Comparison of ENCODE assay signal across 18 cellular contexts in the genomic region with DNA sequence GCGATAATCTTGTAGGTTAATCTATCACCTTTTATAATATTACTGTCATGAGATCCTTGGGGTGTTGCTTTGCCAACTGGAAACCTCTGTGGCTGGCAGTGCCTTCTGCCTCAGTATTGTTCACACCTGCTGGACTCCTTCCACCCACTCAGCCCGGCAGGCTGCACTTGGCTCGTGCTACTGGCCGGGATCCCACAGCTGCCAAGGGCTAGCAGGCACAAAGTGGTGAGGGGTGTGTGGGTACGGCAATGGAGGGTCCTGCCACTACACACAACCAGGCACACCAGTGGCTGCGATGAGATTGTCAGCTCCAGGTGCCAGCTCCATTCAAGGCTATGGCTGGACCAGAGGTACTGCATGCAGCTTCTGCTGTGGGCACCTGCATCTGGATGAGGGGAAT.
"Had no signal": no experiment of that assay in that cellular context is flagged by ENCODE, and none has a peak within 500 bp of the region (broad histone marks: within the 10 kb centered on the region; RNA-seq: fewer than 3 reads in every experiment).

No MANE protein-coding gene starts in this region.

- ATAC-seq: Panc1, PC-3 had no signal

- DNase-seq: KBM-7; MV-4-11; NCI-H1048; NCI-H1436; NCI-H187; NCI-H2081; NCI-H2107; NCI-H2227 treated with DMSO at 0.1 percent for 48 hours; NCI-H524; NCI-H526 treated with DMSO at 0.1 percent for 48 hours; NCI-H748 treated with DMSO at 0.1 percent for 48 hours; NK-92 treated with Interleukin-12 subunit alpha and Interleukin-12 subunit beta, amount 100 ng/mL, for 24 hours; PC-3; SHP77; SK-N-SH had no signal

- H3K27ac ChIP-seq: HL-60, RWPE1 had no signal

- H3K9me3 ChIP-seq: SK-N-SH had no signal
